In genomic region chr2:202494300-202494699, GRCh38 we compare ENCODE assay signal across 12 cellular contexts.
DNase-seq lines count a peak whose midpoint lies in the region; ATAC-seq, FAIRE-seq and TF ChIP-seq lines count a peak whose summit lies in the region.
"Had no signal": no experiment of that assay in that cellular context is flagged by ENCODE, and none has a peak within 500 bp of the region (broad histone marks: within the 10 kb centered on the region; RNA-seq: fewer than 3 reads in every experiment).

No MANE protein-coding gene starts in this region.

- no peak overlapping the region for H3K27ac ChIP-seq in AG04450 (ENCODE audit: low read depth, low read length)
- no peak overlapping the region for H3K27ac ChIP-seq in right lobe of liver

- CTCF ChIA-PET in AG04450 (lab: Charles Lee), result no interaction called here

- TF ChIP-seq CTCF in AG04450 (IDR thresholded peaks at IDR 0.05; ENCODE audit: low read depth, low read length) (no peak), right lobe of liver (IDR thresholded peaks at IDR 0.05) (no peak)

- POLR2A ChIA-PET in AG04450 (lab: Yijun Ruan, JAX), result interaction anchor here (0.6 kb wide), 1 partner anchor 807 kb away, joined by 3 read pairs; no protein-coding TSS in a partner anchor

- 50% methylated on average over 2 of the region's 2 CpGs for WGBS in right lobe of liver (ENCODE audit: insufficient coverage, low coverage, low lambda C conversion rate, missing lambda C conversion rate)

- intact Hi-C loops in right lobe of liver (cut with DNase I), result no loop called here

- ATAC-seq in right lobe of liver, result peak; percentile 79 to 96 (median 88)

- peaks cover 0 to 3% (median 0%) of the 10 kb centered on the region in 4 donors for H3K4me1 ChIP-seq in right lobe of liver

- peak; percentile 86 for DNase-seq in AG04450 (ENCODE audit: low read depth, low spot score)
- DNase-seq in HuH-7.5 (ENCODE audit: low spot score), result peak; percentile 96
- DNase-seq in brain pericyte (ENCODE audit: low read depth, low spot score), result peak; percentile 58
- DNase-seq in right lobe of liver, result peak in 1 of 3 donors; percentile 38
- DNase-seq in NCI-H1436 treated with DMSO at 0.1 percent for 48 hours (lab: John Stamatoyannopoulos, UW), result no peak
- DNase-seq in effector CD8-positive, alpha-beta T cell (lab: John Stamatoyannopoulos, UW), result no peak
- no peak for DNase-seq in HTR-8/SVneo (ENCODE audit: insufficient read length, low spot score)
- DNase-seq in SHP77 treated with DMSO at 0.1 percent for 48 hours (lab: John Stamatoyannopoulos, UW), result no peak
- DNase-seq: activated effector memory CD4-positive, alpha-beta T cell treated with anti-CD3 and anti-CD28 coated beads, Interleukin-2, amount 50 U/mL, for 16 hours; DMS79 treated with DMSO at 0.1 percent for 48 hours; NCI-H524 treated with DMSO at 0.1 percent for 48 hours had no signal

- H3K4me3 ChIP-seq in AG04450 (ENCODE audit: low read depth, low read length) (no peak overlapping the region), right lobe of liver (no peak overlapping the region)

- H3K9me3 ChIP-seq in AG04450 (ENCODE audit: control insufficient read depth, insufficient read depth, low read length) (no peaks in the 10 kb centered on the region; the same call in 1 of the 2 replicates), right lobe of liver (no peaks in the 10 kb centered on the region)

- FAIRE-seq in HTR-8/SVneo (lab: Jason Lieb, UNC), result no peak
- FAIRE-seq: keratinocyte had no signal

- no peaks in the 10 kb centered on the region for H3K27me3 ChIP-seq in AG04450 (ENCODE audit: control insufficient read depth, insufficient read depth, low read length)
- no peaks in the 10 kb centered on the region for H3K27me3 ChIP-seq in right lobe of liver

- no peak for TF ChIP-seq POLR2A in right lobe of liver (IDR thresholded peaks at IDR 0.05)

- H3K36me3 ChIP-seq in right lobe of liver, result no peaks in the 10 kb centered on the region

Comparison
In these comparisons a context has a peak if more than half of its experiments do, and no peak if none do; other contexts are left out.
1. DNase-seq: peak in AG04450 (single experiment), HuH-7.5 (single experiment) and brain pericyte (single experiment); none in NCI-H1436 treated with DMSO at 0.1 percent for 48 hours (single experiment), effector CD8-positive, alpha-beta T cell (single experiment), HTR-8/SVneo (single experiment) and SHP77 treated with DMSO at 0.1 percent for 48 hours (single experiment).